25 cellular contexts compared by ENCODE assay signal in genomic region chr4:16607241-16607640, GRCh38.
"Had no signal": no experiment of that assay in that cellular context is flagged by ENCODE, and none has a peak within 500 bp of the region (broad histone marks: within the 10 kb centered on the region; RNA-seq: fewer than 3 reads in every experiment).

No MANE protein-coding gene starts in this region.

- DNase-seq: activated CD4-positive, alpha-beta T cell treated with anti-CD3 and anti-CD28 coated beads for 48 hours; activated CD4-positive, alpha-beta T cell treated with anti-CD3 and anti-CD28 coated beads, Interleukin-2, amount 50 U/mL, for 4 hours; activated CD4-positive, CD25-positive, alpha-beta regulatory T cell treated with anti-CD3 and anti-CD28 coated beads, Interleukin-2, amount 50 U/mL, for 72 hours; activated CD8-positive, alpha-beta memory T cell treated with anti-CD3 and anti-CD28 coated beads, Interleukin-2, amount 10 ng/mL, durations not matched to agents 7 days and 5 days; activated effector memory CD4-positive, alpha-beta T cell treated with anti-CD3 and anti-CD28 coated beads, Interleukin-2, amount 50 U/mL, for 16 hours; activated naive CD4-positive, alpha-beta T cell treated with Interleukin-2 at 50 U/mL for 16 hours; activated naive CD8-positive, alpha-beta T cell treated with anti-CD3 and anti-CD28 coated beads, Interleukin-2, amount 50 U/mL, for 24 hours; activated T-cell treated with anti-CD3 and anti-CD28 coated beads, Interleukin-2, amount 50 U/mL, for 24 hours; amygdala; brain microvascular endothelial cell; NCI-H1092; NCI-H1417; NCI-H1694 treated with DMSO at 0.1 percent for 48 hours; NCI-H2029 treated with DMSO at 0.1 percent for 48 hours; NCI-H510A treated with DMSO at 0.1 percent for 48 hours; NCI-H69; PC-3; SHP77 had no signal

- H3K27ac ChIP-seq: brain microvascular endothelial cell, cardiac muscle cell, KMS-11, SJSA1 had no signal

- H3K27me3 ChIP-seq: brain microvascular endothelial cell, cardiac muscle cell, SJSA1 had no signal

- H3K27me3 Mint-ChIP-seq: activated CD8-positive, alpha-beta memory T cell treated with anti-CD3 and anti-CD28 coated beads, Interleukin-2, amount 10 ng/mL, durations not matched to agents 7 days and 5 days; activated naive CD8-positive, alpha-beta T cell treated with anti-CD3 and anti-CD28 coated beads, Interleukin-2, amount 50 U/mL, for 24 hours; activated T-cell treated with anti-CD3 and anti-CD28 coated beads, Interleukin-2, amount 50 U/mL, for 24 hours had no signal

- H3K4me2 ChIP-seq: KMS-11 had no signal

- H3K4me1 ChIP-seq: SJSA1 had no signal

- H3K4me1 Mint-ChIP-seq: activated CD8-positive, alpha-beta memory T cell treated with anti-CD3 and anti-CD28 coated beads, Interleukin-2, amount 10 ng/mL, durations not matched to agents 7 days and 5 days; activated naive CD8-positive, alpha-beta T cell treated with anti-CD3 and anti-CD28 coated beads, Interleukin-2, amount 50 U/mL, for 24 hours had no signal

- ATAC-seq: activated CD8-positive, alpha-beta memory T cell treated with anti-CD3 and anti-CD28 coated beads, Interleukin-2, amount 10 ng/mL, durations not matched to agents 7 days and 5 days; activated naive CD4-positive, alpha-beta T cell treated with anti-CD3 and anti-CD28 coated beads, Interleukin-2, amount 50 U/mL, for 72 hours; activated naive CD8-positive, alpha-beta T cell treated with anti-CD3 and anti-CD28 coated beads, Interleukin-2, amount 50 U/mL, for 24 hours; PC-3; SK-N-SH treated with all-trans-retinoic acid at 6 μM for 48 hours had no signal

- H3K36me3 Mint-ChIP-seq: activated CD8-positive, alpha-beta memory T cell treated with anti-CD3 and anti-CD28 coated beads, Interleukin-2, amount 10 ng/mL, durations not matched to agents 7 days and 5 days; activated naive CD4-positive, alpha-beta T cell treated with anti-CD3 and anti-CD28 coated beads, Interleukin-2, amount 50 U/mL, for 72 hours had no signal

- H3K36me3 ChIP-seq: brain microvascular endothelial cell, cardiac muscle cell, SJSA1 had no signal

- H3K4me3 Mint-ChIP-seq: activated CD8-positive, alpha-beta memory T cell treated with anti-CD3 and anti-CD28 coated beads, Interleukin-2, amount 10 ng/mL, durations not matched to agents 7 days and 5 days; activated naive CD8-positive, alpha-beta T cell treated with anti-CD3 and anti-CD28 coated beads, Interleukin-2, amount 50 U/mL, for 24 hours; activated T-cell treated with anti-CD3 and anti-CD28 coated beads, Interleukin-2, amount 50 U/mL, for 24 hours; activated T-helper 1 cell treated with anti-CD3 and anti-CD28 coated beads, Interleukin-12 subunit alpha, Interleukin-12 subunit beta, Interleukin-2, Interleukin-4 antibody, amounts not matched to agents 30 ng/mL and 10 ng/mL and 1 ng/mL, durations not matched to agents 14 hours and 24 hours and 36 hours; T-helper 1 cell treated with Interleukin-12 subunit alpha and Interleukin-12 subunit beta and Interleukin-4 antibody, amounts not matched to agents 30 μg/mL and 1 μg/mL, for 36 hours had no signal

- H3K9me3 ChIP-seq: SJSA1 had no signal

- H3K4me3 ChIP-seq: cardiac muscle cell, SJSA1 had no signal

- H3K27ac Mint-ChIP-seq: activated CD8-positive, alpha-beta memory T cell treated with anti-CD3 and anti-CD28 coated beads, Interleukin-2, amount 10 ng/mL, durations not matched to agents 7 days and 5 days; activated naive CD4-positive, alpha-beta T cell treated with anti-CD3 and anti-CD28 coated beads, Interleukin-2, amount 50 U/mL, for 72 hours; activated naive CD8-positive, alpha-beta T cell treated with anti-CD3 and anti-CD28 coated beads, Interleukin-2, amount 50 U/mL, for 24 hours; activated T-cell treated with anti-CD3 and anti-CD28 coated beads, Interleukin-2, amount 50 U/mL, for 24 hours; activated T-helper 1 cell treated with anti-CD3 and anti-CD28 coated beads, Interleukin-12 subunit alpha, Interleukin-12 subunit beta, Interleukin-2, Interleukin-4 antibody, amounts not matched to agents 30 ng/mL and 10 ng/mL and 1 ng/mL, durations not matched to agents 14 hours and 24 hours and 36 hours; T-helper 1 cell treated with Interleukin-12 subunit alpha and Interleukin-12 subunit beta and Interleukin-4 antibody, amounts not matched to agents 30 μg/mL and 1 μg/mL, for 36 hours had no signal
